In genomic region chr7:5143106-5143505, GRCh38 we compare ENCODE assay signal across 11 cellular contexts. TPM values are rescaled to one million over a fixed set of nuclear protein-coding genes. Genes with fewer than 3 reads are reported as not detected.
DNase-seq lines count a peak whose midpoint lies in the region.
"Had no signal": no experiment of that assay in that cellular context is flagged by ENCODE, and none has a peak within 500 bp of the region (broad histone marks: within the 10 kb centered on the region; RNA-seq: fewer than 3 reads in every experiment).

No MANE protein-coding gene starts in this region.

- peak; percentile 7 for DNase-seq in M059J (ENCODE audit: low read depth)
- peak; percentile 56 for DNase-seq in activated CD4-positive, alpha-beta T cell treated with anti-CD3 and anti-CD28 coated beads for 48 hours
- DNase-seq in activated naive CD4-positive, alpha-beta T cell treated with anti-CD3 and anti-CD28 coated beads, Interleukin-2, amount 50 U/mL, for 16 hours, result peak; percentile 25
- peak; percentile 21 to 42 for DNase-seq in stimulated activated CD4-positive, alpha-beta T cell treated with anti-CD3 and anti-CD28 coated beads, Interleukin-2, amount 100 ng/mL, for 24 hours
- DNase-seq in iPS-NIHi11 (ENCODE audit: low spot score), result no peak
- no peak for DNase-seq in NCI-H2227 treated with DMSO at 0.1 percent for 48 hours (lab: John Stamatoyannopoulos, UW)
- DNase-seq in COLO829 (ENCODE audit: low spot score), result no peak
- DNase-seq: COR-L47, KBM-7, NCI-H2029 treated with DMSO at 0.1 percent for 48 hours, testis had no signal

RNA-seq across cellular contexts. Expression of gene WIPI2, which starts 46.9 kb away (rescaled TPM):
- 44.9 and 55.8 TPM in 2 replicates for total RNA-seq in M059J (2014; rRNA removed; shearing (Covaris generic))

Comparison
In these comparisons a context has a peak if more than half of its experiments do, and no peak if none do; other contexts are left out.
1. DNase-seq: peak in M059J (single experiment), activated CD4-positive, alpha-beta T cell treated with anti-CD3 and anti-CD28 coated beads for 48 hours (single experiment), activated naive CD4-positive, alpha-beta T cell treated with anti-CD3 and anti-CD28 coated beads, Interleukin-2, amount 50 U/mL, for 16 hours (single experiment) and stimulated activated CD4-positive, alpha-beta T cell treated with anti-CD3 and anti-CD28 coated beads, Interleukin-2, amount 100 ng/mL, for 24 hours (2 of 2); none in iPS-NIHi11 (single experiment), NCI-H2227 treated with DMSO at 0.1 percent for 48 hours (single experiment) and COLO829 (single experiment).